Comparison of ENCODE assay signal across 12 cellular contexts in genomic region chr2:9001229-9001628, GRCh38. TPM values are rescaled to one million over a fixed set of nuclear protein-coding genes. Genes with fewer than 3 reads are reported as not detected.
A peak's percentile ranks its signal among the peaks of the same experiment; 100 is the strongest.
DNase-seq lines count a peak whose midpoint lies in the region; ATAC-seq and TF ChIP-seq lines count a peak whose summit lies in the region.
"Had no signal": no experiment of that assay in that cellular context is flagged by ENCODE, and none has a peak within 500 bp of the region (broad histone marks: within the 10 kb centered on the region; RNA-seq: fewer than 3 reads in every experiment).

No MANE protein-coding gene starts in this region.

- H3K9me3 ChIP-seq in endodermal cell (ENCODE audit: control insufficient read depth, low read length): no peaks in the 10 kb centered on the region
- H3K9me3 ChIP-seq: heart left ventricle had no signal

- H3K9ac ChIP-seq in endodermal cell (ENCODE audit: extremely low read depth, low read length, poor library complexity, severe bottlenecking): no peak overlapping the region

- H3K4me3 ChIP-seq in endodermal cell (ENCODE audit: low read length): peak overlapping the region; percentile 95
- H3K4me3 ChIP-seq: heart left ventricle had no signal

- H3K27me3 Mint-ChIP-seq in endodermal cell (ENCODE audit: insufficient read depth) (peaks cover 16% of the 10 kb centered on the region), T-cell (peaks cover 0 to 4% of the 10 kb centered on the region in 2 donors)

- H3K27ac ChIP-seq in endodermal cell (ENCODE audit: low read depth, low read length): no peak overlapping the region
- H3K27ac ChIP-seq: heart left ventricle had no signal

- H3K36me3 Mint-ChIP-seq in endodermal cell (ENCODE audit: low read depth) (peaks cover 4% of the 10 kb centered on the region), T-cell (no peaks in the 10 kb centered on the region)

- POLR2A ChIA-PET in T-cell (lab: Charles Lee): no interaction called here

- no peak overlapping the region for H3K4me3 Mint-ChIP-seq in endodermal cell
- H3K4me3 Mint-ChIP-seq in T-cell: no peak overlapping the region

- 94 to 97% methylated on average over 4 to 5 of the region's 5 CpGs for WGBS in endodermal cell (ENCODE audit: insufficient coverage in 1 of 2, insufficient read length in 1 of 2), 2 experiments

- no peaks in the 10 kb centered on the region for H3K9me3 Mint-ChIP-seq in endodermal cell
- no peaks in the 10 kb centered on the region for H3K9me3 Mint-ChIP-seq in T-cell

- H3K4me1 Mint-ChIP-seq in endodermal cell (peaks cover 25% of the 10 kb centered on the region), T-cell (peaks cover 16 to 19% (median 17%) of the 10 kb centered on the region in 3 donors)

- no peak for TF ChIP-seq CTCF in endodermal cell (conservative IDR thresholded peaks at IDR 0.05)

- no peak overlapping the region for H3K27ac Mint-ChIP-seq in endodermal cell
- no peak overlapping the region for H3K27ac Mint-ChIP-seq in T-cell

- ATAC-seq in HG02885 (IDR thresholded peaks at IDR 0.05; ENCODE audit: poor library complexity, unreplicated experiment) (no peak), T-cell (replicated peaks in 1 of 4) (no peak)
- ATAC-seq: right cardiac atrium had no signal

- H3K4me1 ChIP-seq in endodermal cell (ENCODE audit: control insufficient read depth, insufficient read depth, low read length): no peaks in the 10 kb centered on the region

- no peaks in the 10 kb centered on the region for H3K27me3 ChIP-seq in endodermal cell (ENCODE audit: control insufficient read depth, insufficient read depth, low read length, poor library complexity, severe bottlenecking)
- H3K27me3 ChIP-seq: heart left ventricle had no signal

- no peaks in the 10 kb centered on the region for H3K36me3 ChIP-seq in endodermal cell (ENCODE audit: control insufficient read depth, insufficient read depth, low read length)
- H3K36me3 ChIP-seq: heart left ventricle had no signal

- DNase-seq in NCI-H1417 (lab: John Stamatoyannopoulos, UW) (peak in 2 of 3 experiments; percentile 32 to 72), NCI-H1417 treated with DMSO at 0.1 percent for 48 hours (lab: John Stamatoyannopoulos, UW) (no peak), NCI-H774 (lab: John Stamatoyannopoulos, UW) (peak; percentile 53), endodermal cell (no peak), renal cortical epithelial cell (ENCODE audit: low read depth) (peak; percentile 67), T-cell (no peak)
- no peak for DNase-seq in activated effector memory CD4-positive, alpha-beta T cell treated with anti-CD3 and anti-CD28 coated beads, Interleukin-2, amount 50 U/mL, for 16 hours
- DNase-seq: central memory CD4-positive, alpha-beta T cell; heart left ventricle; right cardiac atrium; trophoblast cell had no signal

- CTCF ChIA-PET in T-cell (lab: Charles Lee): no interaction called here

RNA-seq across cellular contexts. Expression of gene MBOAT2, which starts 2.3 kb away (rescaled TPM):
- total RNA-seq in endodermal cell (10 to 100 TPM; 45.3 to 51.0 TPM), renal cortical epithelial cell (29.0 and 47.0 TPM in 2 replicates), T-cell (1 to 10 TPM; 1.3 to 3.0 (median 2.7) TPM)
- polyA plus RNA-seq in endodermal cell (2013, experiment 1 of 2): 64.0 TPM
- 46.7 TPM for polyA plus RNA-seq in endodermal cell (2013, experiment 2 of 2)

Comparison
In these comparisons a context has a peak if more than half of its experiments do, and no peak if none do; other contexts are left out.
1. DNase-seq: peak in NCI-H1417 (2 of 3), NCI-H774 (single experiment) and renal cortical epithelial cell (single experiment); none in NCI-H1417 treated with DMSO at 0.1 percent for 48 hours (single experiment), endodermal cell (single experiment), activated effector memory CD4-positive, alpha-beta T cell treated with anti-CD3 and anti-CD28 coated beads, Interleukin-2, amount 50 U/mL, for 16 hours (single experiment) and T-cell (0 of 34).